Comparison of ENCODE assay signal across 2 cellular contexts in genomic region chr5:53381-54174, GRCh38.
TF ChIP-seq lines count a peak whose summit lies in the region.

No MANE protein-coding gene starts in this region.

TF ChIP-seq in IMR-90, 13 proteins besides CTCF, POLR2A, EP300 and RAD21 (continued from another document):
- TF ChIP-seq USF2 (IDR thresholded peaks at IDR 0.05; ENCODE audit: low read depth, low read length), result no peak
- TF ChIP-seq ELK1 (IDR thresholded peaks at IDR 0.05; ENCODE audit: borderline replicate concordance, low read depth, low read length), result no peak

TF ChIP-seq in SK-N-SH, 30 proteins besides CTCF, POLR2A, EP300 and RAD21 (continued from another document):
- TF ChIP-seq REST (IDR thresholded peaks at IDR 0.05; ENCODE audit: low read depth, low read length) (no peak), NFIC (IDR thresholded peaks at IDR 0.05; ENCODE audit: borderline replicate concordance) (no peak), NRF1 (IDR thresholded peaks at IDR 0.05; ENCODE audit: low read depth, low read length) (no peak), YY1 (IDR thresholded peaks at IDR 0.05; ENCODE audit: low read depth) (no peak), TAF1 (IDR thresholded peaks at IDR 0.05; ENCODE audit: borderline replicate concordance, low read depth, low read length) (no peak), GABPA (IDR thresholded peaks at IDR 0.05; ENCODE audit: low read depth) (no peak), FOXJ3 (CRISPR knock-in tag; IDR thresholded peaks at IDR 0.05) (no peak), USF2 (IDR thresholded peaks at IDR 0.05; ENCODE audit: borderline replicate concordance, low read depth, low read length) (no peak), CHD2 (IDR thresholded peaks at IDR 0.05; ENCODE audit: low read length, partially characterized antibody) (no peak), GATA2 (CRISPR knock-in tag; IDR thresholded peaks at IDR 0.05) (no peak), JUND (IDR thresholded peaks at IDR 0.05) (no peak), TCF12 (IDR thresholded peaks at IDR 0.05) (no peak), EZH2phosphoT487 (IDR thresholded peaks at IDR 0.05; ENCODE audit: borderline replicate concordance, low read depth) (no peak), RXRA (IDR thresholded peaks at IDR 0.05; ENCODE audit: borderline replicate concordance, low read depth) (no peak)
- TF ChIP-seq, protein P1, sequence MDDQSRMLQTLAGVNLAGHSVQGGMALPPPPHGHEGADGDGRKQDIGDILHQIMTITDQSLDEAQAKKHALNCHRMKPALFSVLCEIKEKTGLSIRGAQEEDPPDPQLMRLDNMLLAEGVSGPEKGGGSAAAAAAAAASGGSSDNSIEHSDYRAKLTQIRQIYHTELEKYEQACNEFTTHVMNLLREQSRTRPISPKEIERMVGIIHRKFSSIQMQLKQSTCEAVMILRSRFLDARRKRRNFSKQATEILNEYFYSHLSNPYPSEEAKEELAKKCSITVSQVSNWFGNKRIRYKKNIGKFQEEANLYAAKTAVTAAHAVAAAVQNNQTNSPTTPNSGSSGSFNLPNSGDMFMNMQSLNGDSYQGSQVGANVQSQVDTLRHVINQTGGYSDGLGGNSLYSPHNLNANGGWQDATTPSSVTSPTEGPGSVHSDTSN (IDR thresholded peaks at IDR 0.05), result no peak
- TF ChIP-seq, protein P2, sequence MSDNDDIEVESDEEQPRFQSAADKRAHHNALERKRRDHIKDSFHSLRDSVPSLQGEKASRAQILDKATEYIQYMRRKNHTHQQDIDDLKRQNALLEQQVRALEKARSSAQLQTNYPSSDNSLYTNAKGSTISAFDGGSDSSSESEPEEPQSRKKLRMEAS (IDR thresholded peaks at IDR 0.05; ENCODE audit: low read depth), result no peak
